In genomic region chr5:176533390-176533789, GRCh38 we compare ENCODE assay signal across 8 cellular contexts. TPM values are rescaled to one million over a fixed set of nuclear protein-coding genes. Genes with fewer than 3 reads are reported as not detected.
DNase-seq lines count a peak whose midpoint lies in the region; ATAC-seq and TF ChIP-seq lines count a peak whose summit lies in the region.

No MANE protein-coding gene starts in this region.

- H3K36me3 Mint-ChIP-seq in activated CD4-positive, alpha-beta T cell treated with anti-CD3 and anti-CD28 coated beads, Interleukin-2, amount 10 ng/mL, durations not matched to agents 7 days and 5 days (ENCODE audit: low read depth): peaks cover 51% of the 10 kb centered on the region
- H3K36me3 Mint-ChIP-seq in activated T-helper 17 cell treated with anti-CD3 and anti-CD28 coated beads, Interleukin-2, amount 50 U/mL, for 72 hours (ENCODE audit: low read depth): peaks cover 75% of the 10 kb centered on the region

- WGBS in right lobe of liver (ENCODE audit: insufficient coverage, low coverage, low lambda C conversion rate, missing lambda C conversion rate): 37% methylated on average over 5 of the region's 8 CpGs
- WGBS in thyroid gland, 2 donors: 42 to 53% methylated on average over 8 of the region's 8 CpGs

- DNase-seq in activated CD4-positive, alpha-beta T cell treated with anti-CD3 and anti-CD28 coated beads, Interleukin-2, amount 10 ng/mL, durations not matched to agents 7 days and 5 days: no peak
- no peak for DNase-seq in activated CD4-positive, alpha-beta T cell treated with anti-CD3 and anti-CD28 coated beads, Interleukin-2, amount 50 U/mL, for 4 hours
- DNase-seq in right lobe of liver (peak in 1 of 3 donors; percentile 51), thyroid gland (no peak), NCI-H146 (lab: John Stamatoyannopoulos, UW) (no peak), NCI-H2171 treated with DMSO at 0.1 percent for 48 hours (lab: John Stamatoyannopoulos, UW) (no peak)

- H3K27me3 ChIP-seq in right lobe of liver: no peaks in the 10 kb centered on the region
- no peaks in the 10 kb centered on the region for H3K27me3 ChIP-seq in thyroid gland

- H3K27ac Mint-ChIP-seq in activated CD4-positive, alpha-beta T cell treated with anti-CD3 and anti-CD28 coated beads, Interleukin-2, amount 10 ng/mL, durations not matched to agents 7 days and 5 days: peak overlapping the region; percentile 100
- H3K27ac Mint-ChIP-seq in activated T-helper 17 cell treated with anti-CD3 and anti-CD28 coated beads, Interleukin-2, amount 50 U/mL, for 72 hours: peak overlapping the region; percentile 91

- no peaks in the 10 kb centered on the region for H3K27me3 Mint-ChIP-seq in activated CD4-positive, alpha-beta T cell treated with anti-CD3 and anti-CD28 coated beads, Interleukin-2, amount 10 ng/mL, durations not matched to agents 7 days and 5 days
- no peaks in the 10 kb centered on the region for H3K27me3 Mint-ChIP-seq in activated T-helper 17 cell treated with anti-CD3 and anti-CD28 coated beads, Interleukin-2, amount 50 U/mL, for 72 hours

- TF ChIP-seq CTCF in right lobe of liver (IDR thresholded peaks at IDR 0.05): no peak
- no peak for TF ChIP-seq CTCF in thyroid gland (IDR thresholded peaks at IDR 0.05)

- no peak for TF ChIP-seq POLR2A in right lobe of liver (IDR thresholded peaks at IDR 0.05)
- no peak for TF ChIP-seq POLR2A in thyroid gland (IDR thresholded peaks at IDR 0.05)

- H3K4me3 ChIP-seq in right lobe of liver (peak overlapping the region in 2 of 3 donors; percentile 0 to 17), thyroid gland (replicated peaks in 1 of 3) (no peak overlapping the region)

- peak overlapping the region; percentile 94 for H3K4me3 Mint-ChIP-seq in activated CD4-positive, alpha-beta T cell treated with anti-CD3 and anti-CD28 coated beads, Interleukin-2, amount 10 ng/mL, durations not matched to agents 7 days and 5 days
- peak overlapping the region; percentile 96 for H3K4me3 Mint-ChIP-seq in activated T-helper 17 cell treated with anti-CD3 and anti-CD28 coated beads, Interleukin-2, amount 50 U/mL, for 72 hours

- no peak for ATAC-seq in activated T-helper 17 cell treated with anti-CD3 and anti-CD28 coated beads, Interleukin-2, amount 50 U/mL, for 72 hours (replicated peaks)
- ATAC-seq in right lobe of liver (no peak), HG03565 (IDR thresholded peaks at IDR 0.05; ENCODE audit: unreplicated experiment) (no peak)

- H3K9me3 ChIP-seq in right lobe of liver (no peaks in the 10 kb centered on the region), thyroid gland (no peaks in the 10 kb centered on the region)

- H3K9me3 Mint-ChIP-seq in activated CD4-positive, alpha-beta T cell treated with anti-CD3 and anti-CD28 coated beads, Interleukin-2, amount 10 ng/mL, durations not matched to agents 7 days and 5 days: no peaks in the 10 kb centered on the region
- no peaks in the 10 kb centered on the region for H3K9me3 Mint-ChIP-seq in activated T-helper 17 cell treated with anti-CD3 and anti-CD28 coated beads, Interleukin-2, amount 50 U/mL, for 72 hours

- CTCF ChIA-PET in activated CD4-positive, alpha-beta T cell treated with anti-CD3 and anti-CD28 coated beads, Interleukin-2, amount 10 ng/mL, durations not matched to agents 7 days and 5 days (lab: Charles Lee): interaction anchor here (1.0 to 4.8 kb wide), 5 partner anchors 10 to 171 kb away, joined by 3 to 31 read pairs (median 5); partner anchors contain the start of genes FAF2 and KIAA1191

- H3K4me1 Mint-ChIP-seq in activated CD4-positive, alpha-beta T cell treated with anti-CD3 and anti-CD28 coated beads, Interleukin-2, amount 10 ng/mL, durations not matched to agents 7 days and 5 days: peaks cover 53% of the 10 kb centered on the region
- H3K4me1 Mint-ChIP-seq in activated T-helper 17 cell treated with anti-CD3 and anti-CD28 coated beads, Interleukin-2, amount 50 U/mL, for 72 hours: peaks cover 20% of the 10 kb centered on the region

- H3K27ac ChIP-seq in right lobe of liver (peak overlapping the region; percentile 64 to 97 (median 97)), thyroid gland (peak overlapping the region in 2 of 3 donors; percentile 8 to 96)

- intact Hi-C loops in right lobe of liver (cut with DNase I) (loop anchor here in 1 of 2 donors (10.0 kb wide), 1 partner anchor 89 kb away; the partner anchor contains the start of gene FAF2), thyroid gland (cut with DNase I) (no loop called here)

- H3K4me1 ChIP-seq in right lobe of liver (peaks cover 0 to 37% (median 25%) of the 10 kb centered on the region in 4 donors), thyroid gland (peaks cover 49 to 59% of the 10 kb centered on the region in 2 donors)

- peaks cover 0 to 31% (median 13%) of the 10 kb centered on the region in 4 donors for H3K36me3 ChIP-seq in right lobe of liver
- peaks cover 23 to 29% of the 10 kb centered on the region in 2 donors for H3K36me3 ChIP-seq in thyroid gland

- POLR2A ChIA-PET in activated CD4-positive, alpha-beta T cell treated with anti-CD3 and anti-CD28 coated beads, Interleukin-2, amount 10 ng/mL, durations not matched to agents 7 days and 5 days (lab: Charles Lee): no interaction called here

RNA-seq across cellular contexts. Expression of gene RNF44, which starts 3.8 kb away (rescaled TPM):
- 100 to 1,000 TPM; 137 TPM for total RNA-seq in activated CD4-positive, alpha-beta T cell treated with anti-CD3 and anti-CD28 coated beads, Interleukin-2, amount 10 ng/mL, durations not matched to agents 7 days and 5 days
- total RNA-seq in activated T-helper 17 cell treated with anti-CD3 and anti-CD28 coated beads, Interleukin-2, amount 50 U/mL, for 72 hours: 10 to 100 TPM; 85.3 to 88.1 TPM
- 10 to 100 TPM in 4 of 6 experiments, 1 to 10 TPM in 2; 5.1 to 16.3 (median 12.7) TPM for total RNA-seq in right lobe of liver
- total RNA-seq in thyroid gland: 10 to 100 TPM; 12.1 to 27.3 (median 22.4) TPM

RNA-seq across cellular contexts. Expression of gene CDHR2, which starts 15.8 kb away (rescaled TPM):
- total RNA-seq in activated CD4-positive, alpha-beta T cell treated with anti-CD3 and anti-CD28 coated beads, Interleukin-2, amount 10 ng/mL, durations not matched to agents 7 days and 5 days: 1 to 10 TPM; 1.3 to 2.4 TPM
- under 1 TPM; 0.50 to 0.69 TPM for total RNA-seq in activated T-helper 17 cell treated with anti-CD3 and anti-CD28 coated beads, Interleukin-2, amount 50 U/mL, for 72 hours
- 10 to 100 TPM in 4 of 6 experiments, 1 to 10 TPM in 2; 6.8 to 89.2 (median 41.2) TPM for total RNA-seq in right lobe of liver
- under 1 TPM in 1 of 4 donors, not detected in 3; 0.11 TPM for total RNA-seq in thyroid gland

Comparison
In these comparisons a context has a peak if more than half of its experiments do, and no peak if none do; other contexts are left out.
1. H3K4me3 ChIP-seq: peak in right lobe of liver (2 of 3); none in thyroid gland (0 of 3).